Comparison of ENCODE assay signal across 24 cellular contexts in genomic region chr17:62619413-62620155, GRCh38. TPM values are rescaled to one million over a fixed set of nuclear protein-coding genes. Genes with fewer than 3 reads are reported as not detected.
DNase-seq lines count a peak whose midpoint lies in the region; ATAC-seq and TF ChIP-seq lines count a peak whose summit lies in the region.
"Had no signal": no experiment of that assay in that cellular context is flagged by ENCODE, and none has a peak within 500 bp of the region (broad histone marks: within the 10 kb centered on the region; RNA-seq: fewer than 3 reads in every experiment).

No MANE protein-coding gene starts in this region.

- H3K4me1 ChIP-seq in HEK293 (ENCODE audit: control insufficient read depth, insufficient read depth, low read length) (no peaks in the 10 kb centered on the region), right cardiac atrium (ENCODE audit: control insufficient read depth, insufficient read depth, low read length) (peaks cover 3% of the 10 kb centered on the region), psoas muscle (no peaks in the 10 kb centered on the region), PC-9 (replicated peaks; ENCODE audit: insufficient read depth) (no peaks in the 10 kb centered on the region), tibial nerve (peaks cover 0 to 31% (median 0%) of the 10 kb centered on the region in 4 donors)
- H3K4me1 ChIP-seq: Caco-2 had no signal

- H3K4me1 Mint-ChIP-seq in WTC11 (peaks cover 22% of the 10 kb centered on the region), MCF 10A (ENCODE audit: insufficient read depth, unreplicated experiment) (no peaks in the 10 kb centered on the region)
- H3K4me1 Mint-ChIP-seq: IgD-negative memory B cell, memory B cell had no signal

- DNase-seq in WTC11 (ENCODE audit: low spot score) (no peak), right cardiac atrium (peak in 2 of 3 donors; percentile 61 to 62), psoas muscle (peak in 1 of 2 donors; percentile 61), substantia nigra (lab: John Stamatoyannopoulos, UW) (no peak), PC-9 (no peak), tibial nerve (ENCODE audit: low spot score in 2 of 2) (no peak), MCF 10A (ENCODE audit: unreplicated experiment) (no peak)
- DNase-seq: activated T-cell treated with anti-CD3 and anti-CD28 coated beads, Interleukin-2, amount 50 U/mL, for 24 hours; Caco-2; DMS79; effector CD4-positive, alpha-beta T cell; GF-D8; NCI-H1105; NCI-H187 treated with DMSO at 0.1 percent for 48 hours; NCI-H2227 treated with DMSO at 0.1 percent for 48 hours; small intestine; stimulated activated CD4-positive, alpha-beta T cell treated with anti-CD3 and anti-CD28 coated beads, Interleukin-1b, Interleukin-23, amount 100 ng/mL, for 48 hours; stimulated activated CD8-positive, alpha-beta memory T cell treated with anti-CD3 and anti-CD28 coated beads, Interleukin-4, amount 100 ng/mL, for 48 hours had no signal

- ATAC-seq in WTC11 (no peak), right cardiac atrium (peak in 1 of 2 donors; percentile 34), psoas muscle (peak in 3 of 4 donors; percentile 24 to 33 (median 30))

- H3K27me3 Mint-ChIP-seq in WTC11 (ENCODE audit: low read depth) (no peaks in the 10 kb centered on the region), MCF 10A (ENCODE audit: insufficient read depth, unreplicated experiment) (no peaks in the 10 kb centered on the region)
- H3K27me3 Mint-ChIP-seq: activated T-cell treated with anti-CD3 and anti-CD28 coated beads, Interleukin-2, amount 50 U/mL, for 24 hours; IgD-negative memory B cell; memory B cell had no signal

- no peak overlapping the region for H3K4me2 ChIP-seq in PC-9
- H3K4me2 ChIP-seq: BLaER1 treated with 17β-estradiol and CSF1 and Interleukin-3, amounts not matched to agents 10 nM and 100 nM had no signal

- TF ChIP-seq POLR2A in tibial nerve (IDR thresholded peaks at IDR 0.05): no peak

- TF ChIP-seq EP300 in tibial nerve (IDR thresholded peaks at IDR 0.05): no peak

- H3K36me3 ChIP-seq in HEK293 (ENCODE audit: control insufficient read depth in 2 of 2, insufficient read depth in 1 of 2, low read length in 2 of 2): peaks cover 4 to 44% of the 10 kb centered on the region in 2 experiments
- peaks cover 0 to 16% of the 10 kb centered on the region in 2 donors for H3K36me3 ChIP-seq in psoas muscle (ENCODE audit: insufficient read depth in 1 of 2, low read depth in 1 of 2)
- no peaks in the 10 kb centered on the region for H3K36me3 ChIP-seq in PC-9 (ENCODE audit: low read depth)
- peaks cover 0 to 38% (median 0%) of the 10 kb centered on the region in 3 donors for H3K36me3 ChIP-seq in tibial nerve

- intact Hi-C loops in right cardiac atrium (cut with DNase I) (no loop called here), psoas muscle (cut with DNase I) (no loop called here), PC-9 (cut with micrococcal nuclease; ENCODE audit: unreplicated experiment) (no loop called here), MCF 10A (cut with micrococcal nuclease) (no loop called here)

- BruUV-seq in PC-9 (replicated peaks; lab: Mats Ljungman, UMichigan) (no TSS peak), MCF 10A (replicated peaks; lab: Mats Ljungman, UMichigan) (no TSS peak)

- H3F3A ChIP-seq in PC-9 (ENCODE audit: insufficient read depth, low read depth): peaks cover 5% of the 10 kb centered on the region; the same call in 1 of the 2 replicates

- no peaks in the 10 kb centered on the region for H3K27me3 ChIP-seq in right cardiac atrium (ENCODE audit: control insufficient read depth, insufficient read depth)
- H3K27me3 ChIP-seq in psoas muscle (ENCODE audit: insufficient read depth in 3 of 3, low read length in 2 of 3): no peaks in the 10 kb centered on the region
- no peaks in the 10 kb centered on the region for H3K27me3 ChIP-seq in PC-9 (ENCODE audit: insufficient read depth, low read depth)
- H3K27me3 ChIP-seq in tibial nerve: no peaks in the 10 kb centered on the region
- H3K27me3 ChIP-seq: BLaER1 treated with 17β-estradiol and CSF1 and Interleukin-3, amounts not matched to agents 10 nM and 100 nM had no signal

- no peak overlapping the region for H3K4me3 Mint-ChIP-seq in WTC11
- H3K4me3 Mint-ChIP-seq in MCF 10A (ENCODE audit: unreplicated experiment): no peak overlapping the region
- H3K4me3 Mint-ChIP-seq: activated T-cell treated with anti-CD3 and anti-CD28 coated beads, Interleukin-2, amount 50 U/mL, for 24 hours; IgD-negative memory B cell; memory B cell; T-helper 1 cell treated with Interleukin-12 subunit alpha and Interleukin-12 subunit beta and Interleukin-4 antibody, amounts not matched to agents 30 μg/mL and 1 μg/mL, for 36 hours had no signal

- no peaks in the 10 kb centered on the region for H4K20me1 ChIP-seq in PC-9 (ENCODE audit: insufficient read depth)

- H3K79me2 ChIP-seq in PC-9 (ENCODE audit: low read depth): no peaks in the 10 kb centered on the region

- no peaks in the 10 kb centered on the region for H3K9me3 Mint-ChIP-seq in WTC11
- H3K9me3 Mint-ChIP-seq in MCF 10A (ENCODE audit: unreplicated experiment): no peaks in the 10 kb centered on the region
- H3K9me3 Mint-ChIP-seq: activated T-cell treated with anti-CD3 and anti-CD28 coated beads, Interleukin-2, amount 50 U/mL, for 24 hours; IgD-negative memory B cell; memory B cell; T-helper 1 cell treated with Interleukin-12 subunit alpha and Interleukin-12 subunit beta and Interleukin-4 antibody, amounts not matched to agents 30 μg/mL and 1 μg/mL, for 36 hours had no signal

- WGBS in right cardiac atrium: 71% methylated on average over 11 of the region's 11 CpGs
- 62 to 70% (median 66%) methylated on average over 11 of the region's 11 CpGs for WGBS in psoas muscle, 3 donors
- WGBS in tibial nerve, 2 donors: 60 to 75% methylated on average over 7 to 10 of the region's 11 CpGs

- CTCF ChIA-PET in HEK293 (lab: Yijun Ruan, JAX) (interaction anchor here (0.6 to 0.9 kb wide), 2 partner anchors 12 to 64 kb away, joined by 3 to 4 read pairs; no protein-coding TSS in a partner anchor), WTC11 (lab: Charles Lee) (interaction anchor here (1.3 to 2.3 kb wide), 2 partner anchors 18 to 67 kb away, joined by 4 to 7 read pairs; no protein-coding TSS in a partner anchor), PC-9 (lab: Charles Lee) (no interaction called here), MCF 10A (lab: Yijun Ruan, JAX) (no interaction called here)

- TF ChIP-seq CTCF in HEK293 (tag by site-specific recombination; IDR thresholded peaks at IDR 0.05) (no peak), WTC11 (IDR thresholded peaks at IDR 0.05) (no peak), psoas muscle (IDR thresholded peaks at IDR 0.05) (no peak), PC-9 (conservative IDR thresholded peaks at IDR 0.05) (no peak), tibial nerve (IDR thresholded peaks at IDR 0.05) (no peak), MCF 10A (IDR thresholded peaks at IDR 0.05; ENCODE audit: unreplicated experiment) (no peak)

- peaks cover 8% of the 10 kb centered on the region; the same call in 1 of the 2 replicates for H3K36me3 Mint-ChIP-seq in WTC11
- peaks cover 38% of the 10 kb centered on the region for H3K36me3 Mint-ChIP-seq in MCF 10A (ENCODE audit: insufficient read depth, unreplicated experiment)

- peak overlapping the region; percentile 41 for H3K27ac Mint-ChIP-seq in WTC11
- no peak overlapping the region for H3K27ac Mint-ChIP-seq in MCF 10A (ENCODE audit: low read depth, unreplicated experiment)
- H3K27ac Mint-ChIP-seq: activated T-cell treated with anti-CD3 and anti-CD28 coated beads, Interleukin-2, amount 50 U/mL, for 24 hours; memory B cell; T-helper 1 cell treated with Interleukin-12 subunit alpha and Interleukin-12 subunit beta and Interleukin-4 antibody, amounts not matched to agents 30 μg/mL and 1 μg/mL, for 36 hours had no signal

- H3K9me3 ChIP-seq in HEK293 (ENCODE audit: control insufficient read depth, insufficient read depth, low read depth, low read length): no peaks in the 10 kb centered on the region
- H3K9me3 ChIP-seq in right cardiac atrium (ENCODE audit: control insufficient read depth, low read length): no peaks in the 10 kb centered on the region
- no peaks in the 10 kb centered on the region for H3K9me3 ChIP-seq in psoas muscle
- H3K9me3 ChIP-seq in PC-9 (ENCODE audit: insufficient read depth, low read depth): no peaks in the 10 kb centered on the region
- no peaks in the 10 kb centered on the region for H3K9me3 ChIP-seq in tibial nerve
- H3K9me3 ChIP-seq: BLaER1 treated with 17β-estradiol and CSF1 and Interleukin-3, amounts not matched to agents 10 nM and 100 nM; Caco-2 had no signal

- no peaks in the 10 kb centered on the region for H3K9me2 ChIP-seq in PC-9 (ENCODE audit: insufficient read depth)

- no peak overlapping the region for H2AFZ ChIP-seq in PC-9

- H3K4me3 ChIP-seq in HEK293 (ENCODE audit: low read depth, low read length): no peak overlapping the region
- no peak overlapping the region for H3K4me3 ChIP-seq in right cardiac atrium (ENCODE audit: low read length)
- no peak overlapping the region for H3K4me3 ChIP-seq in psoas muscle
- H3K4me3 ChIP-seq in PC-9: no peak overlapping the region
- H3K4me3 ChIP-seq in tibial nerve: no peak overlapping the region
- H3K4me3 ChIP-seq: BLaER1 treated with 17β-estradiol and CSF1 and Interleukin-3, amounts not matched to agents 10 nM and 100 nM had no signal

- POLR2A ChIA-PET in HEK293 (lab: Yijun Ruan, JAX) (no interaction called here), WTC11 (lab: Charles Lee) (no interaction called here), PC-9 (lab: Charles Lee; ENCODE audit: unreplicated experiment) (interaction anchor here (0.6 kb wide), 4 partner anchors 17 to 606 kb away, joined by 3 to 6 read pairs (median 4); no protein-coding TSS in a partner anchor), MCF 10A (lab: Yijun Ruan, JAX) (no interaction called here)

- no peak overlapping the region for H3K27ac ChIP-seq in HEK293 (ENCODE audit: extremely low read depth, low read depth, low read length)
- H3K27ac ChIP-seq in right cardiac atrium (ENCODE audit: low read length): no peak overlapping the region
- no peak overlapping the region for H3K27ac ChIP-seq in psoas muscle
- H3K27ac ChIP-seq in substantia nigra (ENCODE audit: low read depth, low read length, poor library complexity, severe bottlenecking): no peak overlapping the region
- H3K27ac ChIP-seq in PC-9: no peak overlapping the region
- no peak overlapping the region for H3K27ac ChIP-seq in tibial nerve
- H3K27ac ChIP-seq: epithelial cell of prostate had no signal

TF ChIP-seq in HEK293, 187 proteins besides CTCF, POLR2A, EP300 and RAD21 (continues in another document):
- TF ChIP-seq KLF8 (tag by site-specific recombination; IDR thresholded peaks at IDR 0.05) (no peak), ZNF600 (tag by site-specific recombination; IDR thresholded peaks at IDR 0.05) (peak; percentile 57; the same call in 1 of the 2 replicates)

TF ChIP-seq in WTC11, 78 proteins besides CTCF, POLR2A, EP300 and RAD21 (continues in another document):
- TF ChIP-seq GRHL2 (CRISPR knock-in tag; IDR thresholded peaks at IDR 0.05; ENCODE audit: insufficient replicate concordance, severe bottlenecking): no peak
- no peak for TF ChIP-seq ZNF317 (CRISPR knock-in tag; IDR thresholded peaks at IDR 0.05; ENCODE audit: borderline replicate concordance, low read depth)

RNA-seq across cellular contexts. Expression of gene MRC2, which starts 7.9 kb away (rescaled TPM):
- 30.3 to 35.3 TPM (median 32.5 TPM) in 3 replicates for total RNA-seq in WTC11 (2021)
- total RNA-seq in right cardiac atrium: 10 to 100 TPM; 33.7 to 91.9 (median 56.4) TPM
- 36.7 TPM for polyA plus RNA-seq in right cardiac atrium
- total RNA-seq in psoas muscle: 10 to 100 TPM in 2 of 4 donors, 1 to 10 TPM in 2; 4.6 to 17.5 (median 8.5) TPM
- 1 to 10 TPM; 3.5 to 5.9 (median 3.6) TPM for polyA plus RNA-seq in psoas muscle
- total RNA-seq in PC-9 (2021): 1.0 and 2.8 TPM in 2 replicates
- total RNA-seq in tibial nerve: 100 to 1,000 TPM in 1 of 4 donors, 10 to 100 TPM in 3; 51.9 to 117 (median 78.0) TPM
- 6.7 and 12.3 TPM in 2 replicates for total RNA-seq in MCF 10A (2022)

Comparison
In these comparisons a context has a peak if more than half of its experiments do, and no peak if none do; other contexts are left out.
1. DNase-seq: peak in right cardiac atrium (2 of 3); none in WTC11 (single experiment), substantia nigra (0 of 49), PC-9 (0 of 2), tibial nerve (0 of 2) and MCF 10A (single experiment).
2. CTCF ChIA-PET loops: an anchor here in HEK293 (0.6 to 0.9 kb wide) and WTC11 (1.3 to 2.3 kb wide); none called in PC-9 and MCF 10A.